8 cellular contexts compared by ENCODE assay signal in genomic region chr9:128365525-128365924, GRCh38. TPM values are rescaled to one million over a fixed set of nuclear protein-coding genes. Genes with fewer than 3 reads are reported as not detected.
DNase-seq lines count a peak whose midpoint lies in the region; ATAC-seq and TF ChIP-seq lines count a peak whose summit lies in the region.
"Had no signal": no experiment of that assay in that cellular context is flagged by ENCODE, and none has a peak within 500 bp of the region (broad histone marks: within the 10 kb centered on the region; RNA-seq: fewer than 3 reads in every experiment).

No MANE protein-coding gene starts in this region.

- H3K9me3 ChIP-seq in left ventricle myocardium inferior (replicated peaks) (no peaks in the 10 kb centered on the region), gastroesophageal sphincter (no peaks in the 10 kb centered on the region)

- no peak for TF ChIP-seq CTCF in left ventricle myocardium inferior (IDR thresholded peaks at IDR 0.05; ENCODE audit: borderline replicate concordance)
- no peak for TF ChIP-seq CTCF in gastroesophageal sphincter (IDR thresholded peaks at IDR 0.05)

- no peak for TF ChIP-seq EP300 in gastroesophageal sphincter (IDR thresholded peaks at IDR 0.05)

- 56 to 67% methylated on average over 1 to 2 of the region's 4 CpGs for WGBS in gastroesophageal sphincter (ENCODE audit: low coverage in 1 of 2), 2 donors

- H3K36me3 ChIP-seq in left ventricle myocardium inferior (no peaks in the 10 kb centered on the region), gastroesophageal sphincter (peaks cover 0 to under 1% of the 10 kb centered on the region in 2 donors)

- no peak for TF ChIP-seq POLR2A in gastroesophageal sphincter (IDR thresholded peaks at IDR 0.05)

- H3K4me1 ChIP-seq in left ventricle myocardium inferior (peaks cover 33% of the 10 kb centered on the region), gastroesophageal sphincter (peaks cover 0 to 38% (median 23%) of the 10 kb centered on the region in 3 donors)

- H3K4me3 ChIP-seq in left ventricle myocardium inferior (peak overlapping the region; percentile 58), gastroesophageal sphincter (peak overlapping the region in 1 of 2 donors; percentile 50)

- ATAC-seq in left ventricle myocardium superior (no peak), gastroesophageal sphincter (no peak)

- H3K27me3 ChIP-seq in left ventricle myocardium inferior (ENCODE audit: low read depth) (no peaks in the 10 kb centered on the region), gastroesophageal sphincter (no peaks in the 10 kb centered on the region)

- intact Hi-C loops in left ventricle myocardium inferior (cut with micrococcal nuclease) = no loop called here
- intact Hi-C loops in left ventricle myocardium superior (cut with micrococcal nuclease) = loop anchor here (10.0 kb wide), 1 partner anchor 49 kb away; no protein-coding TSS in a partner anchor

- no peak for DNase-seq in left ventricle myocardium inferior
- DNase-seq in left ventricle myocardium superior = no peak
- no peak for DNase-seq in DMS153 treated with DMSO at 0.1 percent for 48 hours (lab: John Stamatoyannopoulos, UW; ENCODE audit: unreplicated experiment)
- no peak for DNase-seq in medulla oblongata (ENCODE audit: extremely low spot score)
- DNase-seq: immature natural killer cell had no signal

- peak overlapping the region; percentile 82 for H3K27ac ChIP-seq in left ventricle myocardium inferior (replicated peaks)
- H3K27ac ChIP-seq in gastroesophageal sphincter = peak overlapping the region in 3 of 4 donors; percentile 68 to 76 (median 71)
- peak overlapping the region; percentile 98 for H3K27ac ChIP-seq in temporal lobe (ENCODE audit: low read depth, low read length)
- H3K27ac ChIP-seq: KMS-11 had no signal

RNA-seq across cellular contexts. Expression of gene URM1, which starts 5.6 kb away (rescaled TPM):
- total RNA-seq in left ventricle myocardium inferior (57.0 TPM), left ventricle myocardium superior (51.6 TPM), gastroesophageal sphincter (10 to 100 TPM; 20.5 to 46.8 (median 30.2) TPM), temporal lobe (15.2 TPM)

RNA-seq across cellular contexts. Expression of gene SLC27A4, which starts 25.2 kb away (rescaled TPM):
- total RNA-seq in left ventricle myocardium inferior (18.8 TPM), left ventricle myocardium superior (19.4 TPM), gastroesophageal sphincter (10 to 100 TPM; 14.3 to 34.3 (median 20.4) TPM), temporal lobe (17.0 TPM)

RNA-seq across cellular contexts. Expression of gene COQ4, which starts 42.9 kb away (rescaled TPM):
- total RNA-seq in left ventricle myocardium inferior (32.0 TPM), left ventricle myocardium superior (30.7 TPM), gastroesophageal sphincter (10 to 100 TPM; 25.8 to 40.5 (median 31.8) TPM), temporal lobe (10.3 TPM)

RNA-seq across cellular contexts. Expression of gene TRUB2, which starts 43.3 kb away (rescaled TPM):
- total RNA-seq in left ventricle myocardium inferior (43.7 TPM), left ventricle myocardium superior (41.4 TPM), gastroesophageal sphincter (10 to 100 TPM in 1 of 4 donors, 1 to 10 TPM in 3; 5.1 to 11.4 (median 7.5) TPM), temporal lobe (14.0 TPM)

RNA-seq across cellular contexts. Expression of gene CERCAM, which starts 55.1 kb away (rescaled TPM):
- total RNA-seq in left ventricle myocardium inferior = 8.5 TPM
- total RNA-seq in left ventricle myocardium superior = 7.0 TPM
- 10 to 100 TPM; 18.0 to 30.0 (median 28.1) TPM for total RNA-seq in gastroesophageal sphincter
- total RNA-seq in temporal lobe = 16.0 TPM
